In the genomic region with DNA sequence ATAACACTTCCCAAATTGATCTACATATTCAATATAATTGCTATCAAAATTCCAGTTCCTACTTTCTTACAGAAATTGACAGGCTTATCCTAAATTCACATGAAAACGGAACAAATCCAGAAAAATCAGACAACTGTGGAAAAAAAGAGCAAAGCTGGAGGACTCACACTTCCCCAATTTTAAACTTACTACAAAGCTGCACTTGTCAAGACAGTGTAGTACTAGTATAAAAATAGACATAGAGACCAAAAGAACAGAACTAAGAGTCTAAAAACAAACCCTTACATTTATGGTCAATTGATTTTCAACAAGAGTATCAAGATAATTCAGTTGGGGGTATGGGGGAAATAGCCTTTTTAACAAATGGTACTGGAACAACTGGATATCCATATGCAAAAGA, we compare ENCODE assay signal across 21 cellular contexts. TPM values are rescaled to one million over a fixed set of nuclear protein-coding genes. Genes with fewer than 3 reads are reported as not detected.
DNase-seq lines count a peak whose midpoint lies in the region; ATAC-seq and TF ChIP-seq lines count a peak whose summit lies in the region.
"Had no signal": no experiment of that assay in that cellular context is flagged by ENCODE, and none has a peak within 500 bp of the region (broad histone marks: within the 10 kb centered on the region; RNA-seq: fewer than 3 reads in every experiment).

No MANE protein-coding gene starts in this region.

- H3K9me3 ChIP-seq in cardiac muscle cell (ENCODE audit: low read depth): no peaks in the 10 kb centered on the region
- H3K9me3 ChIP-seq in right cardiac atrium (ENCODE audit: control insufficient read depth, low read length): no peaks in the 10 kb centered on the region
- H3K9me3 ChIP-seq in OCI-LY7 (ENCODE audit: low read length): peaks cover 30% of the 10 kb centered on the region
- H3K9me3 ChIP-seq in adrenal gland (replicated peaks in 1 of 3): peaks cover 0 to 6% (median 0%) of the 10 kb centered on the region in 3 donors
- H3K9me3 ChIP-seq: Peyer's patch had no signal

- TF ChIP-seq CTCF in cardiac muscle cell (IDR thresholded peaks at IDR 0.05; ENCODE audit: low read depth, low read length) (no peak), OCI-LY7 (conservative IDR thresholded peaks at IDR 0.05; ENCODE audit: low read length) (no peak), coronary artery (IDR thresholded peaks at IDR 0.05) (no peak), GM13976 (IDR thresholded peaks at IDR 0.05; ENCODE audit: borderline replicate concordance, control extremely low read depth, extremely low read depth, insufficient read depth, missing control alignments) (no peak), adrenal gland (IDR thresholded peaks at IDR 0.05) (no peak)

- ATAC-seq in right cardiac atrium: no peak
- ATAC-seq in GM18502 (IDR thresholded peaks at IDR 0.05; ENCODE audit: poor library complexity, unreplicated experiment): no peak

- H3K79me2 ChIP-seq in OCI-LY7 (ENCODE audit: insufficient read depth, low read depth, low read length): peaks cover 70% of the 10 kb centered on the region

- H3K9me2 ChIP-seq in OCI-LY7 (ENCODE audit: insufficient read depth, low read length): no peaks in the 10 kb centered on the region

- no peaks in the 10 kb centered on the region for H4K20me1 ChIP-seq in OCI-LY7 (ENCODE audit: insufficient read depth, low read length)

- H3K4me1 ChIP-seq in cardiac muscle cell (ENCODE audit: low read depth) (peaks cover 15% of the 10 kb centered on the region), right cardiac atrium (ENCODE audit: control insufficient read depth, insufficient read depth, low read length) (no peaks in the 10 kb centered on the region), OCI-LY7 (ENCODE audit: insufficient read depth, low read length, poor library complexity, severe bottlenecking) (peaks cover 12% of the 10 kb centered on the region), adrenal gland (replicated peaks in 1 of 2) (no peaks in the 10 kb centered on the region)
- H3K4me1 ChIP-seq: Peyer's patch had no signal

- WGBS in right cardiac atrium: 82% methylated on average over 1 of the region's 1 CpG
- 0 to 85% (median 62%) methylated on average over 1 of the region's 1 CpG for WGBS in adrenal gland, 4 donors

- intact Hi-C loops in right cardiac atrium (cut with DNase I) (no loop called here), OCI-LY7 (cut with micrococcal nuclease; ENCODE audit: unreplicated experiment) (loop anchor here (1.0 kb wide), 1 partner anchor 35 kb away; no protein-coding TSS in a partner anchor), adrenal gland (cut with DNase I) (no loop called here)

- CTCF ChIA-PET in OCI-LY7 (lab: Charles Lee; ENCODE audit: unreplicated experiment): no interaction called here

- POLR2A ChIA-PET in OCI-LY7 (lab: Charles Lee): interaction anchor here (1.3 kb wide), 1 partner anchor 11 kb away, joined by 3 read pairs; no protein-coding TSS in a partner anchor

- no peaks in the 10 kb centered on the region for H3K27me3 ChIP-seq in cardiac muscle cell
- no peaks in the 10 kb centered on the region for H3K27me3 ChIP-seq in right cardiac atrium (ENCODE audit: control insufficient read depth, insufficient read depth)
- H3K27me3 ChIP-seq in adrenal gland: no peaks in the 10 kb centered on the region
- H3K27me3 ChIP-seq: BLaER1 treated with 17β-estradiol and CSF1 and Interleukin-3, amounts not matched to agents 10 nM and 100 nM; Peyer's patch had no signal

- no peak overlapping the region for H3K27ac ChIP-seq in cardiac muscle cell
- H3K27ac ChIP-seq in right cardiac atrium (ENCODE audit: low read length): no peak overlapping the region
- no peak overlapping the region for H3K27ac ChIP-seq in OCI-LY7 (ENCODE audit: low read depth, low read length, poor library complexity, severe bottlenecking)
- no peak overlapping the region for H3K27ac ChIP-seq in coronary artery
- no peak overlapping the region for H3K27ac ChIP-seq in adrenal gland
- H3K27ac ChIP-seq: 22Rv1; BLaER1 treated with 17β-estradiol and CSF1 and Interleukin-3, amounts not matched to agents 10 nM and 100 nM; Peyer's patch had no signal

- in situ Hi-C loops in KBM-7 (cut with MboI; ENCODE audit: low pct_unique_long_range_greater_than_20kb, low sequenced_read_pairs): no loop called here
- in situ Hi-C loops in GM13976 (cut with MboI; ENCODE audit: low sequenced_read_pairs, unreplicated experiment): no loop called here

- H3K36me3 ChIP-seq in cardiac muscle cell (no peaks in the 10 kb centered on the region), OCI-LY7 (ENCODE audit: insufficient read depth, low read length) (peaks cover 61% of the 10 kb centered on the region), adrenal gland (replicated peaks in 1 of 2) (no peaks in the 10 kb centered on the region)

- no peak overlapping the region for H2AFZ ChIP-seq in OCI-LY7 (ENCODE audit: low read length)

- H3K4me3 ChIP-seq in cardiac muscle cell (peak overlapping the region; percentile 1), right cardiac atrium (ENCODE audit: low read length) (no peak overlapping the region), OCI-LY7 (ENCODE audit: low read depth, low read length, poor library complexity, severe bottlenecking) (no peak overlapping the region), coronary artery (no peak overlapping the region), adrenal gland (no peak overlapping the region)
- H3K4me3 ChIP-seq: BLaER1 treated with 17β-estradiol and CSF1 and Interleukin-3, amounts not matched to agents 10 nM and 100 nM; Peyer's patch had no signal

- no peak for TF ChIP-seq POLR2A in adrenal gland (IDR thresholded peaks at IDR 0.05)

- BruUV-seq in OCI-LY7 (replicated peaks; lab: Mats Ljungman, UMichigan): no TSS peak

- no peak for DNase-seq in cardiac muscle cell (ENCODE audit: low read depth in 1 of 2, low spot score in 1 of 2)
- no peak for DNase-seq in right cardiac atrium
- DNase-seq in KBM-7: peak; percentile 14
- peak; percentile 7 for DNase-seq in OCI-LY7 (ENCODE audit: low spot score)
- no peak for DNase-seq in coronary artery (ENCODE audit: low spot score)
- no peak for DNase-seq in GM13976 (ENCODE audit: low spot score)
- DNase-seq in adrenal gland: no peak
- DNase-seq: DMS 273 treated with DMSO at 0.1 percent for 48 hours, EL, HFFc6, NCI-H1105, NCI-H1694 treated with DMSO at 0.1 percent for 48 hours, NCI-H345, NCI-H748 treated with DMSO at 0.1 percent for 48 hours, Peyer's patch, Right ventricle myocardium superior, SK-N-SH, T-helper 1 cell had no signal

- H3K4me2 ChIP-seq in OCI-LY7 (ENCODE audit: low read length): peak overlapping the region; percentile 20
- H3K4me2 ChIP-seq: SK-N-SH had no signal

RNA-seq across cellular contexts. Expression of a gene that starts 27.5 kb away (rescaled TPM):
- 41.1 and 78.0 TPM in 2 replicates for total RNA-seq in cardiac muscle cell
- 49.9 and 62.3 TPM in 2 replicates for polyA plus RNA-seq in cardiac muscle cell
- total RNA-seq in right cardiac atrium: 10 to 100 TPM; 45.3 to 48.7 (median 46.6) TPM
- 8.1 TPM for polyA plus RNA-seq in right cardiac atrium
- total RNA-seq in OCI-LY7 (2014; rRNA removed; shearing (Covaris generic)): 91.1 and 136 TPM in 2 replicates
- 114 and 116 TPM in 2 replicates for total RNA-seq in OCI-LY7 (2022)
- total RNA-seq in adrenal gland: 100 to 1,000 TPM in 6 of 8 donors, 10 to 100 TPM in 2; 86.7 to 341 (median 156) TPM
- polyA plus RNA-seq in adrenal gland: 10 to 100 TPM; 16.9 to 69.6 (median 21.0) TPM

Comparison
In these comparisons a context has a peak if more than half of its experiments do, and no peak if none do; other contexts are left out.
1. DNase-seq: peak in KBM-7 (single experiment) and OCI-LY7 (single experiment); none in cardiac muscle cell (0 of 2), right cardiac atrium (0 of 3), coronary artery (single experiment), GM13976 (single experiment) and adrenal gland (0 of 7).